In the genomic region with DNA sequence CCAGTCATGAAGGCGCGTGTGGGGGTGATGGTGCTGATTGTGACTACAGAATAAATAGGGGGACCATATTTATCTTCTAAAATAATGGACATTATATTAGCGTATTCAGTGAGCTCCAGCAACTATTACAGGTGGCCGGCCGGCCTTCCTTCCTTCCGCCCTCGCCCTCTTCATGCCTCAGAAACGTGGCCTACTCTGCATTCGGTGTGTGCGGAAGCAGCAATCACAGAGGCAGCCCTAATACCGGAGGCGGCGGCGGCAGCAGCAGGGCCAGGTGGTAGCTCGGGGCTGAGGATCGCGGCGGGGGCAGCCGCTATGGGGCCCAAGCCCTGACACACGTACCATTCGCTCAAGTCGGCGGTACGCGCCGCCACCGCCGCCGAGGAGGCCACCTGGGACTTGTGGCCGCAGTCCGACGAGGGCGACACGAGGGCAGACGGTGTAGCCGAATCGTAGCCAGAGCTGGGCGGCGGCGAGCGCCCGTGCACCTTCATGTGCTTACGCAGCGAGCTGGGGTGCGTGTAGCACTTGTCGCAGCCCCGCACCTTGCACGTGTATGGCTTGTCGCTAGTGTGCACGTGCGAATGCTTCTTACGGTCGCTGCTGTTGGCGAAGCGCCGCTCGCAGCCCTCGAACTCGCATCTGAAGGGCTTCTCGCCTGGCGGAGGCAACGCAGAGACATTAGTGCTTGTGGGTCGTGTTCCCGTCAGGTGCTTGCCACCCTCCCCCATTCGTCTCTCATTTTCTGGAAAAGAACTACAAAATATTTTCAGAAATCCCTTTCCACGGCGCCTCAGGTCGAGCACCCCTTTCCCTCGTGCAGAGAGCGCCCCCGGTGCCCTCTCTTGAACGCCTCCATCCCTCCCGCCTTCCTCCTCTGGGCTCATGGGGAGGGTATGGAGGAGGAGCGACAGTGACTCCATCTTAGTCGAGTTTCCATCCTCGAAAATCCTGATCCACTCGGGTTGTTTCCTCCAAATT, we compare ENCODE assay signal across 2 cellular contexts.
TF ChIP-seq lines count a peak whose summit lies in the region.

No MANE protein-coding gene starts in this region.

TF ChIP-seq in GM23338, 12 proteins besides CTCF, POLR2A, EP300 and RAD21 (continues in another document):
- TF ChIP-seq CREB1 (CRISPR knock-in tag; IDR thresholded peaks at IDR 0.05; ENCODE audit: low read depth): 0 out of 2 replicates have a peak, but pooled peaks have one; percentile 19
- TF ChIP-seq, protein P1, sequence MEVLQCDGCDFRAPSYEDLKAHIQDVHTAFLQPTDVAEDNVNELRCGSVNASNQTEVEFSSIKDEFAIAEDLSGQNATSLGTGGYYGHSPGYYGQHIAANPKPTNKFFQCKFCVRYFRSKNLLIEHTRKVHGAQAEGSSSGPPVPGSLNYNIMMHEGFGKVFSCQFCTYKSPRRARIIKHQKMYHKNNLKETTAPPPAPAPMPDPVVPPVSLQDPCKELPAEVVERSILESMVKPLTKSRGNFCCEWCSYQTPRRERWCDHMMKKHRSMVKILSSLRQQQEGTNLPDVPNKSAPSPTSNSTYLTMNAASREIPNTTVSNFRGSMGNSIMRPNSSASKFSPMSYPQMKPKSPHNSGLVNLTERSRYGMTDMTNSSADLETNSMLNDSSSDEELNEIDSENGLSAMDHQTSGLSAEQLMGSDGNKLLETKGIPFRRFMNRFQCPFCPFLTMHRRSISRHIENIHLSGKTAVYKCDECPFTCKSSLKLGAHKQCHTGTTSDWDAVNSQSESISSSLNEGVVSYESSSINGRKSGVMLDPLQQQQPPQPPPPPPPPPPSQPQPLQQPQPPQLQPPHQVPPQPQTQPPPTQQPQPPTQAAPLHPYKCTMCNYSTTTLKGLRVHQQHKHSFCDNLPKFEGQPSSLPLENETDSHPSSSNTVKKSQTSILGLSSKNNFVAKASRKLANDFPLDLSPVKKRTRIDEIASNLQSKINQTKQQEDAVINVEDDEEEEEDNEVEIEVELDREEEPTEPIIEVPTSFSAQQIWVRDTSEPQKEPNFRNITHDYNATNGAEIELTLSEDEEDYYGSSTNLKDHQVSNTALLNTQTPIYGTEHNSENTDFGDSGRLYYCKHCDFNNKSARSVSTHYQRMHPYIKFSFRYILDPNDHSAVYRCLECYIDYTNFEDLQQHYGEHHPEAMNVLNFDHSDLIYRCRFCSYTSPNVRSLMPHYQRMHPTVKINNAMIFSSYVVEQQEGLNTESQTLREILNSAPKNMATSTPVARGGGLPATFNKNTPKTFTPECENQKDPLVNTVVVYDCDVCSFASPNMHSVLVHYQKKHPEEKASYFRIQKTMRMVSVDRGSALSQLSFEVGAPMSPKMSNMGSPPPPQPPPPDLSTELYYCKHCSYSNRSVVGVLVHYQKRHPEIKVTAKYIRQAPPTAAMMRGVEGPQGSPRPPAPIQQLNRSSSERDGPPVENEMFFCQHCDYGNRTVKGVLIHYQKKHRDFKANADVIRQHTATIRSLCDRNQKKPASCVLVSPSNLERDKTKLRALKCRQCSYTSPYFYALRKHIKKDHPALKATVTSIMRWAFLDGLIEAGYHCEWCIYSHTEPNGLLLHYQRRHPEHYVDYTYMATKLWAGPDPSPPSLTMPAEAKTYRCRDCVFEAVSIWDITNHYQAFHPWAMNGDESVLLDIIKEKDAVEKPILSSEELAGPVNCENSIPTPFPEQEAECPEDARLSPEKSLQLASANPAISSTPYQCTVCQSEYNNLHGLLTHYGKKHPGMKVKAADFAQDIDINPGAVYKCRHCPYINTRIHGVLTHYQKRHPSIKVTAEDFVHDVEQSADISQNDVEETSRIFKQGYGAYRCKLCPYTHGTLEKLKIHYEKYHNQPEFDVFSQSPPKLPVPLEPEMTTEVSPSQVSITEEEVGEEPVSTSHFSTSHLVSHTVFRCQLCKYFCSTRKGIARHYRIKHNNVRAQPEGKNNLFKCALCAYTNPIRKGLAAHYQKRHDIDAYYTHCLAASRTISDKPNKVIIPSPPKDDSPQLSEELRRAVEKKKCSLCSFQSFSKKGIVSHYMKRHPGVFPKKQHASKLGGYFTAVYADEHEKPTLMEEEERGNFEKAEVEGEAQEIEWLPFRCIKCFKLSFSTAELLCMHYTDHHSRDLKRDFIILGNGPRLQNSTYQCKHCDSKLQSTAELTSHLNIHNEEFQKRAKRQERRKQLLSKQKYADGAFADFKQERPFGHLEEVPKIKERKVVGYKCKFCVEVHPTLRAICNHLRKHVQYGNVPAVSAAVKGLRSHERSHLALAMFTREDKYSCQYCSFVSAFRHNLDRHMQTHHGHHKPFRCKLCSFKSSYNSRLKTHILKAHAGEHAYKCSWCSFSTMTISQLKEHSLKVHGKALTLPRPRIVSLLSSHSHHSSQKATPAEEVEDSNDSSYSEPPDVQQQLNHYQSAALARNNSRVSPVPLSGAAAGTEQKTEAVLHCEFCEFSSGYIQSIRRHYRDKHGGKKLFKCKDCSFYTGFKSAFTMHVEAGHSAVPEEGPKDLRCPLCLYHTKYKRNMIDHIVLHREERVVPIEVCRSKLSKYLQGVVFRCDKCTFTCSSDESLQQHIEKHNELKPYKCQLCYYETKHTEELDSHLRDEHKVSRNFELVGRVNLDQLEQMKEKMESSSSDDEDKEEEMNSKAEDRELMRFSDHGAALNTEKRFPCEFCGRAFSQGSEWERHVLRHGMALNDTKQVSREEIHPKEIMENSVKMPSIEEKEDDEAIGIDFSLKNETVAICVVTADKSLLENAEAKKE (CRISPR knock-in tag; IDR thresholded peaks at IDR 0.05): no peak
- TF ChIP-seq EZH2phosphoT487 (IDR thresholded peaks at IDR 0.05; ENCODE audit: unreplicated experiment): peak; percentile 86
- TF ChIP-seq STAT1 (IDR thresholded peaks at IDR 0.05; ENCODE audit: unreplicated experiment): no peak
- TF ChIP-seq, protein P2, sequence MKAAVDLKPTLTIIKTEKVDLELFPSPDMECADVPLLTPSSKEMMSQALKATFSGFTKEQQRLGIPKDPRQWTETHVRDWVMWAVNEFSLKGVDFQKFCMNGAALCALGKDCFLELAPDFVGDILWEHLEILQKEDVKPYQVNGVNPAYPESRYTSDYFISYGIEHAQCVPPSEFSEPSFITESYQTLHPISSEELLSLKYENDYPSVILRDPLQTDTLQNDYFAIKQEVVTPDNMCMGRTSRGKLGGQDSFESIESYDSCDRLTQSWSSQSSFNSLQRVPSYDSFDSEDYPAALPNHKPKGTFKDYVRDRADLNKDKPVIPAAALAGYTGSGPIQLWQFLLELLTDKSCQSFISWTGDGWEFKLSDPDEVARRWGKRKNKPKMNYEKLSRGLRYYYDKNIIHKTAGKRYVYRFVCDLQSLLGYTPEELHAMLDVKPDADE (IDR thresholded peaks at IDR 0.05): no peak

TF ChIP-seq in H1, 55 proteins besides CTCF, POLR2A, EP300 and RAD21:
- TF ChIP-seq JUN (IDR thresholded peaks at IDR 0.05; ENCODE audit: low read depth, low read length): no peak
- TF ChIP-seq BRCA1 (IDR thresholded peaks at IDR 0.05; ENCODE audit: low read depth, low read length): no peak
- no peak for TF ChIP-seq SRF (IDR thresholded peaks at IDR 0.05; ENCODE audit: low read depth, low read length)
- TF ChIP-seq HDAC2 (IDR thresholded peaks at IDR 0.05; ENCODE audit: borderline replicate concordance in 1 of 2, low read depth in 2 of 2, low read length in 2 of 2): peak in 1 of 2 experiments; percentile 90; a peak in 1 of 4 replicates
- TF ChIP-seq TAF7 (optimal IDR thresholded peaks at IDR 0.05; ENCODE audit: borderline replicate concordance, low read depth, low read length): no peak
- no peak for TF ChIP-seq GTF2F1 (IDR thresholded peaks at IDR 0.05; ENCODE audit: borderline replicate concordance, low read depth, low read length)
- TF ChIP-seq CREB1 (IDR thresholded peaks at IDR 0.05): no peak; the same call in 1 of the 2 replicates
- TF ChIP-seq, protein P3, sequence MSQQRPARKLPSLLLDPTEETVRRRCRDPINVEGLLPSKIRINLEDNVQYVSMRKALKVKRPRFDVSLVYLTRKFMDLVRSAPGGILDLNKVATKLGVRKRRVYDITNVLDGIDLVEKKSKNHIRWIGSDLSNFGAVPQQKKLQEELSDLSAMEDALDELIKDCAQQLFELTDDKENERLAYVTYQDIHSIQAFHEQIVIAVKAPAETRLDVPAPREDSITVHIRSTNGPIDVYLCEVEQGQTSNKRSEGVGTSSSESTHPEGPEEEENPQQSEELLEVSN (IDR thresholded peaks at IDR 0.05): peak; percentile 97
- TF ChIP-seq KDM4A (IDR thresholded peaks at IDR 0.05; ENCODE audit: low read depth, low read length, severe bottlenecking): peak; percentile 81
- no peak for TF ChIP-seq POLR2AphosphoS5 (IDR thresholded peaks at IDR 0.05; ENCODE audit: low read depth, low read length)
- no peak for TF ChIP-seq NRF1 (IDR thresholded peaks at IDR 0.05; ENCODE audit: low read depth, low read length)
- no peak for TF ChIP-seq SIN3A (conservative IDR thresholded peaks at IDR 0.05 in 1 of 2, IDR thresholded peaks at IDR 0.05 in 1 of 2; ENCODE audit: low read depth in 1 of 2, low read length in 2 of 2)
- TF ChIP-seq ZNF274 (IDR thresholded peaks at IDR 0.05; ENCODE audit: borderline replicate concordance, extremely low read depth, low read length): no peak
- no peak for TF ChIP-seq BACH1 (IDR thresholded peaks at IDR 0.05; ENCODE audit: low read length)
- no peak for TF ChIP-seq TAF1 (IDR thresholded peaks at IDR 0.05; ENCODE audit: low read depth, low read length)
- TF ChIP-seq SAP30 (IDR thresholded peaks at IDR 0.05; ENCODE audit: insufficient read depth, insufficient replicate concordance, low read length): no peak
- TF ChIP-seq JUND (IDR thresholded peaks at IDR 0.05; ENCODE audit: low read length): no peak
- peak; percentile 94; the same call in 1 of the 2 replicates for TF ChIP-seq CBX8 (IDR thresholded peaks at IDR 0.05; ENCODE audit: borderline replicate concordance, low read depth, low read length)
- TF ChIP-seq CTBP2 (IDR thresholded peaks at IDR 0.05; ENCODE audit: borderline replicate concordance, insufficient read depth, insufficient read length, low read length): peak; percentile 88
- no peak for TF ChIP-seq TBP (IDR thresholded peaks at IDR 0.05; ENCODE audit: low read depth, low read length)
- no peak for TF ChIP-seq SP2 (IDR thresholded peaks at IDR 0.05; ENCODE audit: low read length)
- TF ChIP-seq KDM1A (IDR thresholded peaks at IDR 0.05; ENCODE audit: borderline replicate concordance, low read length): no peak
- TF ChIP-seq EZH2 (IDR thresholded peaks at IDR 0.05; ENCODE audit: low read depth, low read length, severe bottlenecking): peak; percentile 98
- TF ChIP-seq SIX5 (IDR thresholded peaks at IDR 0.05; ENCODE audit: low read depth, low read length): no peak
- TF ChIP-seq RFX5 (IDR thresholded peaks at IDR 0.05; ENCODE audit: borderline replicate concordance, low read depth, low read length): no peak
- 0 out of 2 replicates have a peak, but pooled peaks have one; percentile 29 for TF ChIP-seq RBBP5 (IDR thresholded peaks at IDR 0.05; ENCODE audit: borderline replicate concordance, low read depth, low read length)
- no peak for TF ChIP-seq RXRA (IDR thresholded peaks at IDR 0.05; ENCODE audit: insufficient read depth, low read depth, low read length)
- no peak for TF ChIP-seq MAFK (IDR thresholded peaks at IDR 0.05; ENCODE audit: low read depth, low read length)
- TF ChIP-seq TEAD4 (IDR thresholded peaks at IDR 0.05; ENCODE audit: low read depth, low read length): no peak
- TF ChIP-seq, protein P4, sequence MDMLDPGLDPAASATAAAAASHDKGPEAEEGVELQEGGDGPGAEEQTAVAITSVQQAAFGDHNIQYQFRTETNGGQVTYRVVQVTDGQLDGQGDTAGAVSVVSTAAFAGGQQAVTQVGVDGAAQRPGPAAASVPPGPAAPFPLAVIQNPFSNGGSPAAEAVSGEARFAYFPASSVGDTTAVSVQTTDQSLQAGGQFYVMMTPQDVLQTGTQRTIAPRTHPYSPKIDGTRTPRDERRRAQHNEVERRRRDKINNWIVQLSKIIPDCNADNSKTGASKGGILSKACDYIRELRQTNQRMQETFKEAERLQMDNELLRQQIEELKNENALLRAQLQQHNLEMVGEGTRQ (IDR thresholded peaks at IDR 0.05; ENCODE audit: low read length): no peak
- TF ChIP-seq YY1 (IDR thresholded peaks at IDR 0.05; ENCODE audit: low read depth, low read length): peak; percentile 54; the same call in 1 of the 2 replicates
- TF ChIP-seq, protein P5, sequence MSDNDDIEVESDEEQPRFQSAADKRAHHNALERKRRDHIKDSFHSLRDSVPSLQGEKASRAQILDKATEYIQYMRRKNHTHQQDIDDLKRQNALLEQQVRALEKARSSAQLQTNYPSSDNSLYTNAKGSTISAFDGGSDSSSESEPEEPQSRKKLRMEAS (IDR thresholded peaks at IDR 0.05): peak; percentile 98
- no peak for TF ChIP-seq HDAC6 (IDR thresholded peaks at IDR 0.05; ENCODE audit: low read depth, low read length)
- TF ChIP-seq CHD1 (IDR thresholded peaks at IDR 0.05; ENCODE audit: low read depth, low read length): no peak
- no peak for TF ChIP-seq SP1 (IDR thresholded peaks at IDR 0.05; ENCODE audit: low read depth, low read length)
- peak; percentile 97 for TF ChIP-seq RNF2 (IDR thresholded peaks at IDR 0.05; ENCODE audit: borderline replicate concordance, low read depth, low read length, missing control alignments, poor library complexity, severe bottlenecking)
- TF ChIP-seq PHF8 (conservative IDR thresholded peaks at IDR 0.05; ENCODE audit: low read depth, low read length): no peak
- TF ChIP-seq NANOG (IDR thresholded peaks at IDR 0.05; ENCODE audit: insufficient read depth, low read depth, low read length, poor library complexity, severe bottlenecking): no peak
- TF ChIP-seq, protein P6, sequence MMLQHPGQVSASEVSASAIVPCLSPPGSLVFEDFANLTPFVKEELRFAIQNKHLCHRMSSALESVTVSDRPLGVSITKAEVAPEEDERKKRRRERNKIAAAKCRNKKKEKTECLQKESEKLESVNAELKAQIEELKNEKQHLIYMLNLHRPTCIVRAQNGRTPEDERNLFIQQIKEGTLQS (IDR thresholded peaks at IDR 0.05; ENCODE audit: insufficient read depth, low read depth, low read length): no peak
- peak; percentile 96 for TF ChIP-seq SUZ12 (IDR thresholded peaks at IDR 0.05; ENCODE audit: low read length)
- TF ChIP-seq SIRT6 (IDR thresholded peaks at IDR 0.05; ENCODE audit: low read length): no peak
- TF ChIP-seq TCF12 (IDR thresholded peaks at IDR 0.05; ENCODE audit: low read depth, low read length): 0 out of 2 replicates have a peak, but pooled peaks have one; percentile 19
- TF ChIP-seq POU5F1 (IDR thresholded peaks at IDR 0.05; ENCODE audit: low read depth, low read length): no peak
- TF ChIP-seq KDM5A (IDR thresholded peaks at IDR 0.05; ENCODE audit: low read length): no peak
- TF ChIP-seq EGR1 (IDR thresholded peaks at IDR 0.05; ENCODE audit: borderline replicate concordance, low read depth, low read length): no peak
